9 cellular contexts compared by ENCODE assay signal in the genomic region with DNA sequence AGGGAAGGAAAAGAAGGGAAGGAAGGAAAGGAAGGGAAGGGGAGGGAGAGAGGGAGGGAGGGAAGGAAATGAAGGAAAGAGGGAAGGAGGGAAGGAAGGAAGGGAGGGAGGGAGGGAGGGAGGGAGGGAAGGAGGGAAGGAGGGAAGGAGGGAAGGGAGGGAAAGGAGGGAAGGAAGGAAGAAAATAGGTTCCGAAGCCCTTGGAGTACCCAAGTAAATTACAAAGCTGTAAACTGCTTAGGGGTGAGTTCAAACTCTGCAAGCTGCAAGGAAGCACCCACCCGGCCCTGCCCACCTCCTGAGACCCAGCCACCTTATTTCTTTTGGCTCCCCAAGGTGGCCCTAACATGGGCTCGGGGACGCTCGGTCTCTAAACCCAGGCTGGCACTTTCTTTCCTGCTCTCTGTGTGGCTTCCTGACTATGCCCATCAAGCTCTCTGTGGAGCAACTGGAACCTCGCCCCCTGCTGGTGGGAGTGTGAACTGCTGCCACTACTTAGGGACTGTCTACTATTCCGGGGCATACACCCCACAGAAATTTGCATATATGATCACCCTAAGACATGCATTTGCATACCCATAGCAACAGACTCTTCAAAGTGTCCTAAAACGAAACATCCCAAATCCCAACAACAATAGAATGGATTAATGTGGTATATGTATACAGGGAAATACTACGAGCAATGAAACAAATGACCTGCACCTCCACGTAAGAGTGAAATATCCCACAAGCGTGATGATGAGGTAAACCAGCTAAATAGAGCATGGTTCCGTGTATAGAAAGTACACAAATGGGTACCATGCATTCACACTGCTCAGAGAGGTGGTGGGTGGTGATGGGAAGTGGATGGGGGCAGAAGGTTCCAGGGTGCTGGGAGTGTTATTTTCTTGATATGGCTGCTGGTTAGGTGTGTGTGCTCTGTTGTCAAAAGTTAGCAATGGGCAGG.
DNase-seq lines count a peak whose midpoint lies in the region; ATAC-seq, FAIRE-seq and TF ChIP-seq lines count a peak whose summit lies in the region.
"Had no signal": no experiment of that assay in that cellular context is flagged by ENCODE, and none has a peak within 500 bp of the region (broad histone marks: within the 10 kb centered on the region; RNA-seq: fewer than 3 reads in every experiment).

No MANE protein-coding gene starts in this region.

- no peak overlapping the region for H3K4me3 Mint-ChIP-seq in activated T-cell treated with anti-CD3 and anti-CD28 coated beads, Interleukin-2, amount 50 U/mL, for 4 hours

- no peak for TF ChIP-seq POLR2A in GM12891 (IDR thresholded peaks at IDR 0.05; ENCODE audit: low read depth, low read length)
- TF ChIP-seq POLR2A in HCT116 (IDR thresholded peaks at IDR 0.05; ENCODE audit: borderline replicate concordance, extremely low read depth, insufficient read depth, insufficient read length): no peak
- TF ChIP-seq POLR2A in heart left ventricle (IDR thresholded peaks at IDR 0.05): no peak

- peak; percentile 13 for DNase-seq in GM12891 (ENCODE audit: insufficient read length, low spot score)
- DNase-seq in HCT116 (ENCODE audit: low read depth, low spot score): peak; percentile 15
- DNase-seq in NOMO-1 treated with dmso at 0.1 percent for 144 hours (lab: John Stamatoyannopoulos, UW; ENCODE audit: unreplicated experiment): peak; percentile 19
- DNase-seq in activated T-cell treated with anti-CD3 and anti-CD28 coated beads, Interleukin-2, amount 50 U/mL, for 4 hours: peak; percentile 80
- DNase-seq in heart left ventricle: peak; percentile 9 to 64 (median 29)
- DNase-seq in stimulated activated CD4-positive, alpha-beta T cell treated with anti-CD3 and anti-CD28 coated beads, Interleukin-2, amount 100 ng/mL, for 24 hours: peak; percentile 81 to 83
- DNase-seq in SK-N-DZ (ENCODE audit: low spot score): no peak
- DNase-seq in epidermal melanocyte (ENCODE audit: insufficient read length, low spot score): no peak

- 0 out of 2 replicates have a peak overlapping the region, but pooled peaks have one; percentile 9 for H3K4me2 ChIP-seq in HCT116 (ENCODE audit: low read length)

- peaks cover 12% of the 10 kb centered on the region for H3K4me1 Mint-ChIP-seq in activated T-cell treated with anti-CD3 and anti-CD28 coated beads, Interleukin-2, amount 50 U/mL, for 4 hours (ENCODE audit: low read depth)

- no peaks in the 10 kb centered on the region for H3K9me3 ChIP-seq in HCT116 (ENCODE audit: control insufficient read depth in 1 of 2, insufficient read depth in 1 of 2, low read depth in 1 of 2, low read length in 2 of 2)
- no peaks in the 10 kb centered on the region for H3K9me3 ChIP-seq in heart left ventricle

- H3K4me3 ChIP-seq in HCT116 (replicated peaks in 1 of 2; ENCODE audit: low read depth in 1 of 2, low read length in 2 of 2): no peak overlapping the region
- no peak overlapping the region for H3K4me3 ChIP-seq in heart left ventricle

- no peak overlapping the region for H3K9ac ChIP-seq in HCT116 (ENCODE audit: low read length)

- 65 to 81% (median 73%) methylated on average over 12 of the region's 12 CpGs for WGBS in heart left ventricle, 4 donors

- ATAC-seq in HCT116: peak; percentile 91
- peak; percentile 80 to 81 for ATAC-seq in activated T-cell treated with anti-CD3 and anti-CD28 coated beads, Interleukin-2, amount 50 U/mL, for 4 hours
- no peak for ATAC-seq in heart left ventricle

- H2AFZ ChIP-seq in HCT116 (ENCODE audit: low read depth, low read length, poor library complexity, severe bottlenecking): no peak overlapping the region

- intact Hi-C loops in HCT116 (cut with micrococcal nuclease) (no loop called here), heart left ventricle (cut with DNase I) (no loop called here)

- TF ChIP-seq RAD21 in HCT116 (IDR thresholded peaks at IDR 0.05; ENCODE audit: low read depth): peak; percentile 28; the same call in 1 of the 2 replicates

- H3K27ac ChIP-seq in HCT116 (ENCODE audit: low read depth, low read length) (no peak overlapping the region), heart left ventricle (no peak overlapping the region)

- CTCF ChIA-PET in HCT116 (lab: Charles Lee): interaction anchor here (0.9 to 1.6 kb wide), 3 partner anchors 9 to 16 kb away, joined by 3 to 7 read pairs (median 6); no protein-coding TSS in a partner anchor

- no peaks in the 10 kb centered on the region for H3K4me1 ChIP-seq in HCT116 (ENCODE audit: control insufficient read depth in 1 of 2, insufficient read depth in 2 of 2, low read length in 2 of 2)
- peaks cover 0 to 16% (median 0%) of the 10 kb centered on the region in 12 donors for H3K4me1 ChIP-seq in heart left ventricle

- POLR2A ChIA-PET in HCT116 (lab: Charles Lee): interaction anchor here (0.6 kb wide), 1 partner anchor 105 kb away, joined by 6 read pairs; no protein-coding TSS in a partner anchor

- H3K36me3 ChIP-seq in HCT116 (ENCODE audit: control insufficient read depth in 1 of 2, insufficient read depth in 2 of 2, low read length in 2 of 2) (no peaks in the 10 kb centered on the region), heart left ventricle (no peaks in the 10 kb centered on the region)

- H3K27me3 ChIP-seq in HCT116 (ENCODE audit: insufficient read depth, low read length) (no peaks in the 10 kb centered on the region), heart left ventricle (peaks cover 0 to 9% (median 0%) of the 10 kb centered on the region in 9 donors)

- H3K9me2 ChIP-seq in HCT116 (ENCODE audit: insufficient read depth): no peaks in the 10 kb centered on the region

- no peaks in the 10 kb centered on the region for H3K79me2 ChIP-seq in HCT116 (ENCODE audit: insufficient read depth, low read length)

- H3K36me3 Mint-ChIP-seq in activated T-cell treated with anti-CD3 and anti-CD28 coated beads, Interleukin-2, amount 50 U/mL, for 4 hours (ENCODE audit: insufficient read depth): no peaks in the 10 kb centered on the region

- peak; percentile 47 for FAIRE-seq in GM12891 (lab: Jason Lieb, UNC)
- FAIRE-seq: colon had no signal

- H3K9me3 Mint-ChIP-seq in activated T-cell treated with anti-CD3 and anti-CD28 coated beads, Interleukin-2, amount 50 U/mL, for 4 hours: no peaks in the 10 kb centered on the region

- no peaks in the 10 kb centered on the region for H3K27me3 Mint-ChIP-seq in activated T-cell treated with anti-CD3 and anti-CD28 coated beads, Interleukin-2, amount 50 U/mL, for 4 hours (ENCODE audit: low read depth)

- no TSS peak for BruUV-seq in HCT116 (replicated peaks; lab: Mats Ljungman, UMichigan)

- RAD21 ChIA-PET in HCT116 (lab: Charles Lee; ENCODE audit: low non-redundant PET in 1 of 2, low total read pairs in 2 of 2, uncharacterized antibody in 2 of 2, unreplicated experiment in 2 of 2): no interaction called here

- no peaks in the 10 kb centered on the region for H4K20me1 ChIP-seq in HCT116 (ENCODE audit: insufficient read depth)

- TF ChIP-seq CTCF in HCT116 (IDR thresholded peaks at IDR 0.05 in 2 of 3, conservative IDR thresholded peaks at IDR 0.05 in 1 of 3; ENCODE audit: borderline replicate concordance in 1 of 3, insufficient read depth in 1 of 3, low read depth in 2 of 3, low read length in 2 of 3): peak; percentile 16 to 79 (median 75); a peak in 4 of 6 replicates
- TF ChIP-seq CTCF in heart left ventricle (IDR thresholded peaks at IDR 0.05): peak in 11 of 12 donors; percentile 41 to 70 (median 58)

TF ChIP-seq in GM12891, 5 proteins besides CTCF, POLR2A, EP300 and RAD21:
- TF ChIP-seq PAX5 (IDR thresholded peaks at IDR 0.05; ENCODE audit: insufficient read depth, low read length, severe bottlenecking) (no peak), POU2F2 (IDR thresholded peaks at IDR 0.05; ENCODE audit: low read depth, low read length) (peak; percentile 56; the same call in 1 of the 2 replicates), SPI1 (IDR thresholded peaks at IDR 0.05; ENCODE audit: low read depth, low read length) (no peak)

TF ChIP-seq in HCT116, 20 proteins besides CTCF, POLR2A, EP300 and RAD21:
- TF ChIP-seq ZNF274 (IDR thresholded peaks at IDR 0.05; ENCODE audit: low read depth, low read length): no peak
- TF ChIP-seq YY1 (IDR thresholded peaks at IDR 0.05; ENCODE audit: extremely low read depth, insufficient replicate concordance, low read depth, low read length): no peak
- no peak for TF ChIP-seq EZH2phosphoT487 (IDR thresholded peaks at IDR 0.05; ENCODE audit: borderline replicate concordance)
- no peak for TF ChIP-seq SIN3A (IDR thresholded peaks at IDR 0.05; ENCODE audit: low read depth)
- TF ChIP-seq, protein P1, sequence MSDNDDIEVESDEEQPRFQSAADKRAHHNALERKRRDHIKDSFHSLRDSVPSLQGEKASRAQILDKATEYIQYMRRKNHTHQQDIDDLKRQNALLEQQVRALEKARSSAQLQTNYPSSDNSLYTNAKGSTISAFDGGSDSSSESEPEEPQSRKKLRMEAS (IDR thresholded peaks at IDR 0.05): no peak
- no peak for TF ChIP-seq JUND (IDR thresholded peaks at IDR 0.05)

Comparison
In these comparisons a context has a peak if more than half of its experiments do, and no peak if none do; other contexts are left out.
1. DNase-seq: peak in GM12891 (single experiment), HCT116 (single experiment), NOMO-1 treated with dmso at 0.1 percent for 144 hours (single experiment), activated T-cell treated with anti-CD3 and anti-CD28 coated beads, Interleukin-2, amount 50 U/mL, for 4 hours (single experiment), heart left ventricle (5 of 5) and stimulated activated CD4-positive, alpha-beta T cell treated with anti-CD3 and anti-CD28 coated beads, Interleukin-2, amount 100 ng/mL, for 24 hours (2 of 2); none in SK-N-DZ (single experiment) and epidermal melanocyte (single experiment).
2. ATAC-seq: peak in HCT116 (single experiment) and activated T-cell treated with anti-CD3 and anti-CD28 coated beads, Interleukin-2, amount 50 U/mL, for 4 hours (2 of 2); none in heart left ventricle (0 of 4).